Comparison of ENCODE assay signal across 10 cellular contexts in the genomic region with DNA sequence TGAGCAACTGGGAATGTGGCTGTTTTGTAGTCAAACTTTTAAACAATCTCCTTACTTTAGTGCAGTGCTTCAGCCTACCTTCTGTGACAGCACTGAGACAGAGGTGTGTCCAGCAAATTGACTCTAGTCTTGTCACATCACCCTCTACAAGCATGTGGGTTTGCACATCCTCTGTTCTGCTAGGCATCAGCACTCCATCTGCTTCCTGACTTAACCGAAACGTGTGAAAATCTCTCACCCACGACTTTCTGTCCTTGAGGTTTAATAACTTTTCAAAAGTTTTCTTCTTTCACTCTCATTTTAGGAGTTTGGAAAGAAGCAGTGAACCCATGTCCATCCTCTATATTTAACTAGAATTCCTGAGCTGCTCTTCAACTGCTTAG. TPM values are rescaled to one million over a fixed set of nuclear protein-coding genes. Genes with fewer than 3 reads are reported as not detected.
DNase-seq lines count a peak whose midpoint lies in the region; ATAC-seq, FAIRE-seq and TF ChIP-seq lines count a peak whose summit lies in the region.
"Had no signal": no experiment of that assay in that cellular context is flagged by ENCODE, and none has a peak within 500 bp of the region (broad histone marks: within the 10 kb centered on the region; RNA-seq: fewer than 3 reads in every experiment).

No MANE protein-coding gene starts in this region.

- WGBS in neuronal stem cell (ENCODE audit: extremely low coverage in 2 of 2, insufficient read length in 2 of 2, insufficient replicate concordance in 1 of 2), 2 donors, result no CpG with 5 or more reads among the region's 3 CpGs

- H2BK120ac ChIP-seq in neuronal stem cell (ENCODE audit: low read depth, low read length), result no peak overlapping the region

- H3K27ac ChIP-seq in coronary artery, result no peak overlapping the region
- no peak overlapping the region for H3K27ac ChIP-seq in neuronal stem cell (replicated peaks; ENCODE audit: low read length)

- no peak overlapping the region for H2BK15ac ChIP-seq in neuronal stem cell (ENCODE audit: low read length)

- no peak for TF ChIP-seq CTCF in coronary artery (IDR thresholded peaks at IDR 0.05)

- no peak overlapping the region for H3K9ac ChIP-seq in neuronal stem cell (ENCODE audit: low read depth, low read length, poor library complexity)

- no peak for FAIRE-seq in RCC 7860 (lab: Jason Lieb, UNC)

- H3K36me3 ChIP-seq in neuronal stem cell (replicated peaks in 1 of 2; ENCODE audit: control insufficient read depth in 2 of 2, insufficient read depth in 2 of 2, low read length in 2 of 2), result peaks cover 4 to 28% of the 10 kb centered on the region in 2 donors

- H3K23ac ChIP-seq in neuronal stem cell (ENCODE audit: low read depth, low read length, poor library complexity), result no peak overlapping the region

- no peaks in the 10 kb centered on the region for H3K4me1 ChIP-seq in neuronal stem cell (ENCODE audit: control insufficient read depth in 2 of 2, insufficient read depth in 1 of 2, low read depth in 1 of 2, low read length in 2 of 2)

- no peak overlapping the region for H2AK5ac ChIP-seq in neuronal stem cell (ENCODE audit: low read depth, low read length)

- no peak overlapping the region for H2BK5ac ChIP-seq in neuronal stem cell (ENCODE audit: low read length)

- H3K4me3 Mint-ChIP-seq in immature natural killer cell, result peak overlapping the region; percentile 57 to 86 (median 82)
- H3K4me3 Mint-ChIP-seq: IgD-negative memory B cell had no signal

- H2AFZ ChIP-seq in neuronal stem cell (ENCODE audit: low read length), result no peak overlapping the region

- H3K27me3 Mint-ChIP-seq in immature natural killer cell (ENCODE audit: low read depth in 3 of 3), result no peaks in the 10 kb centered on the region

- no peaks in the 10 kb centered on the region for H3K27me3 ChIP-seq in neuronal stem cell (ENCODE audit: control insufficient read depth in 3 of 3, insufficient read depth in 3 of 3, low read depth in 1 of 3, low read length in 3 of 3)

- no peaks in the 10 kb centered on the region for H3K9me3 Mint-ChIP-seq in immature natural killer cell

- H3K9me3 ChIP-seq in neuronal stem cell (replicated peaks in 1 of 2; ENCODE audit: control insufficient read depth in 2 of 2, insufficient read depth in 1 of 2, low read depth in 1 of 2, low read length in 2 of 2), result peaks cover 0 to 5% of the 10 kb centered on the region in 2 donors

- H3K4me2 ChIP-seq in neuronal stem cell (ENCODE audit: insufficient read depth, low read length, poor library complexity, severe bottlenecking), result no peak overlapping the region

- no peak overlapping the region for H3K14ac ChIP-seq in neuronal stem cell (ENCODE audit: low read length)

- ATAC-seq in GM18868 (IDR thresholded peaks at IDR 0.05; ENCODE audit: unreplicated experiment) (peak; percentile 96), GM21528 (IDR thresholded peaks at IDR 0.05; ENCODE audit: low FRiP score, unreplicated experiment) (peak; percentile 99), HG03175 (IDR thresholded peaks at IDR 0.05; ENCODE audit: unreplicated experiment) (peak; percentile 98)

- H3K18ac ChIP-seq in neuronal stem cell (ENCODE audit: low read length), result no peak overlapping the region

- peak; percentile 65 to 70 (median 66) for DNase-seq in immature natural killer cell
- no peak for DNase-seq in coronary artery (ENCODE audit: low spot score)
- DNase-seq in neuronal stem cell (ENCODE audit: low spot score), result no peak
- no peak for DNase-seq in RCC 7860 (ENCODE audit: low spot score)
- DNase-seq in NCI-H2227 (lab: John Stamatoyannopoulos, UW; ENCODE audit: unreplicated experiment), result no peak
- DNase-seq: stimulated activated CD4-positive, alpha-beta T cell treated with anti-CD3 and anti-CD28 coated beads, Interleukin-2, amount 100 ng/mL, for 24 hours had no signal

- no peak overlapping the region for H3K4ac ChIP-seq in neuronal stem cell (ENCODE audit: low read length)

- no peaks in the 10 kb centered on the region for H3K79me1 ChIP-seq in neuronal stem cell (ENCODE audit: low read depth, low read length)

- peaks cover 7 to 11% (median 8%) of the 10 kb centered on the region in 3 donors for H3K36me3 Mint-ChIP-seq in immature natural killer cell

- H4K8ac ChIP-seq in neuronal stem cell (ENCODE audit: low read depth, low read length), result no peak overlapping the region

- H3K4me3 ChIP-seq in coronary artery (no peak overlapping the region), neuronal stem cell (ENCODE audit: low read length in 2 of 2) (no peak overlapping the region)

- H3K27ac Mint-ChIP-seq in immature natural killer cell, result peak overlapping the region; percentile 88 to 97 (median 94)

- no peak overlapping the region for H4K91ac ChIP-seq in neuronal stem cell (ENCODE audit: low read depth, low read length, poor library complexity)

- H3K4me1 Mint-ChIP-seq in immature natural killer cell, result peaks cover 48 to 65% of the 10 kb centered on the region in 2 donors

- no peak overlapping the region for H2BK12ac ChIP-seq in neuronal stem cell (ENCODE audit: low read length)

RNA-seq across cellular contexts. Expression of gene TTR, which starts 42.6 kb away (rescaled TPM):
- polyA plus RNA-seq in immature natural killer cell, result not detected
- not detected for polyA plus RNA-seq in neuronal stem cell (2013, experiment 1 of 2)
- not detected for polyA plus RNA-seq in neuronal stem cell (2013, experiment 2 of 2)
- polyA plus RNA-seq: IgD-negative memory B cell had no signal

RNA-seq across cellular contexts. Expression of gene B4GALT6, which starts 50.1 kb away (rescaled TPM):
- polyA plus RNA-seq in immature natural killer cell, result 1 to 10 TPM in 2 of 3 donors, under 1 TPM in 1; 0.83 to 3.2 (median 1.5) TPM
- 16.2 TPM for polyA plus RNA-seq in neuronal stem cell (2013, experiment 1 of 2)
- polyA plus RNA-seq in neuronal stem cell (2013, experiment 2 of 2), result 15.9 TPM
- polyA plus RNA-seq: IgD-negative memory B cell had no signal

Comparison
In these comparisons a context has a peak if more than half of its experiments do, and no peak if none do; other contexts are left out.
1. DNase-seq: peak in immature natural killer cell (3 of 3); none in coronary artery (single experiment), neuronal stem cell (single experiment), RCC 7860 (single experiment) and NCI-H2227 (single experiment).
2. Peak in every context shown above with its lines, with median percentiles within 50 percentile points of each other: ATAC-seq.